ENCODE assay signal across 8 cellular contexts in genomic region chr2:29114514-29114840, GRCh38. TPM values are rescaled to one million over a fixed set of nuclear protein-coding genes. Genes with fewer than 3 reads are reported as not detected.
DNase-seq lines count a peak whose midpoint lies in the region; ATAC-seq and TF ChIP-seq lines count a peak whose summit lies in the region.

No MANE protein-coding gene starts in this region.

- TF ChIP-seq RAD21 in HCT116 (IDR thresholded peaks at IDR 0.05; ENCODE audit: low read depth), result no peak

- H3K9me3 ChIP-seq in HCT116 (ENCODE audit: control insufficient read depth in 1 of 2, insufficient read depth in 1 of 2, low read depth in 1 of 2, low read length in 2 of 2) (no peaks in the 10 kb centered on the region), Karpas-422 (ENCODE audit: low read length) (no peaks in the 10 kb centered on the region)

- H2AFZ ChIP-seq in HCT116 (ENCODE audit: low read depth, low read length, poor library complexity, severe bottlenecking) (no peak overlapping the region), Karpas-422 (ENCODE audit: low read length) (no peak overlapping the region)

- H3K27me3 Mint-ChIP-seq in activated CD4-positive, alpha-beta memory T cell treated with anti-CD3 and anti-CD28 coated beads for 36 hours, result peaks cover under 1% of the 10 kb centered on the region

- no peaks in the 10 kb centered on the region for H3K9me3 Mint-ChIP-seq in activated CD4-positive, alpha-beta memory T cell treated with anti-CD3 and anti-CD28 coated beads for 36 hours

- H3K9ac ChIP-seq in HCT116 (ENCODE audit: low read length) (peak overlapping the region; percentile 69), Karpas-422 (ENCODE audit: low read length) (no peak overlapping the region)

- peaks cover 48% of the 10 kb centered on the region for H3K4me1 Mint-ChIP-seq in activated CD4-positive, alpha-beta memory T cell treated with anti-CD3 and anti-CD28 coated beads for 36 hours (ENCODE audit: low read depth)

- ATAC-seq in HCT116 (no peak; the same call in 1 of the 2 replicates), sciatic nerve (peak; percentile 21), GM21390 (IDR thresholded peaks at IDR 0.05; ENCODE audit: unreplicated experiment) (no peak)

- H3K4me3 Mint-ChIP-seq in activated CD4-positive, alpha-beta memory T cell treated with anti-CD3 and anti-CD28 coated beads for 36 hours, result peak overlapping the region; percentile 75

- intact Hi-C loops in HCT116 (cut with micrococcal nuclease), result no loop called here
- intact Hi-C loops in activated CD4-positive, alpha-beta memory T cell treated with anti-CD3 and anti-CD28 coated beads for 36 hours (cut with micrococcal nuclease), result loop anchor here (10.0 kb wide), 1 partner anchor 1310 kb away; no protein-coding TSS in a partner anchor
- intact Hi-C loops in sciatic nerve (cut with DNase I), result loop anchor here (10.0 kb wide), 1 partner anchor 50 kb away; no protein-coding TSS in a partner anchor

- no peaks in the 10 kb centered on the region for H3K9me2 ChIP-seq in HCT116 (ENCODE audit: insufficient read depth)
- H3K9me2 ChIP-seq in Karpas-422 (replicated peaks; ENCODE audit: insufficient read depth, low read length), result no peaks in the 10 kb centered on the region

- H3K27me3 ChIP-seq in HCT116 (ENCODE audit: insufficient read depth, low read length) (no peaks in the 10 kb centered on the region), Karpas-422 (ENCODE audit: low read length) (no peaks in the 10 kb centered on the region)

- peaks cover 2% of the 10 kb centered on the region for H3K36me3 Mint-ChIP-seq in activated CD4-positive, alpha-beta memory T cell treated with anti-CD3 and anti-CD28 coated beads for 36 hours

- CTCF ChIA-PET in HCT116 (lab: Charles Lee), result no interaction called here
- CTCF ChIA-PET in activated CD4-positive, alpha-beta memory T cell treated with anti-CD3 and anti-CD28 coated beads for 36 hours (lab: Charles Lee), result no interaction called here

- TF ChIP-seq POLR2A in HCT116 (IDR thresholded peaks at IDR 0.05; ENCODE audit: borderline replicate concordance, extremely low read depth, insufficient read depth, insufficient read length), result no peak

- H3K4me1 ChIP-seq in HCT116 (ENCODE audit: control insufficient read depth in 1 of 2, insufficient read depth in 2 of 2, low read length in 2 of 2) (peaks cover 34 to 75% of the 10 kb centered on the region in 2 experiments), Karpas-422 (ENCODE audit: low read length) (peaks cover 5% of the 10 kb centered on the region)

- H4K20me1 ChIP-seq in HCT116 (ENCODE audit: insufficient read depth), result no peaks in the 10 kb centered on the region
- no peaks in the 10 kb centered on the region for H4K20me1 ChIP-seq in Karpas-422 (ENCODE audit: insufficient read depth, low read depth, low read length)

- BruUV-seq in HCT116 (replicated peaks; lab: Mats Ljungman, UMichigan), result TSS peak; percentile 25

- RAD21 ChIA-PET in HCT116 (lab: Charles Lee; ENCODE audit: low non-redundant PET in 1 of 2, low total read pairs in 2 of 2, uncharacterized antibody in 2 of 2, unreplicated experiment in 2 of 2), result no interaction called here

- H3K79me2 ChIP-seq in HCT116 (ENCODE audit: insufficient read depth, low read length), result peaks cover 29% of the 10 kb centered on the region
- H3K79me2 ChIP-seq in Karpas-422 (ENCODE audit: low read length), result no peaks in the 10 kb centered on the region

- peak overlapping the region; percentile 75 for H3K27ac Mint-ChIP-seq in activated CD4-positive, alpha-beta memory T cell treated with anti-CD3 and anti-CD28 coated beads for 36 hours

- H3K27ac ChIP-seq in HCT116 (ENCODE audit: low read depth, low read length) (peak overlapping the region; percentile 81), Karpas-422 (ENCODE audit: low read length) (no peak overlapping the region)

- H3K4me2 ChIP-seq in HCT116 (ENCODE audit: low read length), result peak overlapping the region; percentile 77
- H3K4me2 ChIP-seq in Karpas-422 (ENCODE audit: low read depth, low read length, poor library complexity, severe bottlenecking), result no peak overlapping the region

- POLR2A ChIA-PET in HCT116 (lab: Charles Lee), result interaction anchor here (1.1 to 2.5 kb wide), 2 partner anchors 8 to 15 kb away, joined by 4 to 14 read pairs; no protein-coding TSS in a partner anchor
- POLR2A ChIA-PET in activated CD4-positive, alpha-beta memory T cell treated with anti-CD3 and anti-CD28 coated beads for 36 hours (lab: Charles Lee), result interaction anchor here (7.5 kb wide), 1 partner anchor 15 kb away, joined by 49 read pairs; no protein-coding TSS in a partner anchor

- DNase-seq in HCT116 (ENCODE audit: low read depth, low spot score), result no peak
- DNase-seq in activated CD4-positive, alpha-beta memory T cell treated with anti-CD3 and anti-CD28 coated beads for 36 hours, result no peak
- DNase-seq in fibroblast of villous mesenchyme (ENCODE audit: low read depth), result no peak
- no peak for DNase-seq in sciatic nerve (ENCODE audit: low spot score)
- DNase-seq in Karpas-422, result no peak
- no peak for DNase-seq in stimulated activated CD4-positive, alpha-beta T cell treated with anti-CD3 and anti-CD28 coated beads, Interleukin-1b, Interleukin-23, amount 100 ng/mL, for 48 hours
- DNase-seq in COLO668 (lab: John Stamatoyannopoulos, UW; ENCODE audit: unreplicated experiment), result no peak

- TF ChIP-seq CTCF in HCT116 (IDR thresholded peaks at IDR 0.05 in 2 of 3, conservative IDR thresholded peaks at IDR 0.05 in 1 of 3; ENCODE audit: borderline replicate concordance in 1 of 3, insufficient read depth in 1 of 3, low read depth in 2 of 3, low read length in 2 of 3), result no peak
- no peak for TF ChIP-seq CTCF in fibroblast of villous mesenchyme (IDR thresholded peaks at IDR 0.05; ENCODE audit: insufficient read depth, low read depth, low read length)

- no peaks in the 10 kb centered on the region for H3K36me3 ChIP-seq in HCT116 (ENCODE audit: control insufficient read depth in 1 of 2, insufficient read depth in 2 of 2, low read length in 2 of 2)
- H3K36me3 ChIP-seq in Karpas-422 (ENCODE audit: insufficient read depth, low read length), result no peaks in the 10 kb centered on the region

- H3K4me3 ChIP-seq in HCT116 (replicated peaks in 1 of 2; ENCODE audit: low read depth in 1 of 2, low read length in 2 of 2) (peak overlapping the region; percentile 41 to 55), fibroblast of villous mesenchyme (ENCODE audit: low read depth, low read length) (peak overlapping the region; percentile 72), Karpas-422 (ENCODE audit: low read length) (no peak overlapping the region)

TF ChIP-seq in HCT116, 20 proteins besides CTCF, POLR2A, EP300 and RAD21:
- TF ChIP-seq ZFX (IDR thresholded peaks at IDR 0.05), result no peak
- no peak for TF ChIP-seq YY1 (IDR thresholded peaks at IDR 0.05; ENCODE audit: extremely low read depth, insufficient replicate concordance, low read depth, low read length)
- TF ChIP-seq POLR2AphosphoS5 (IDR thresholded peaks at IDR 0.05; ENCODE audit: low read depth, low read length), result no peak; the same call in 1 of the 2 replicates

RNA-seq across cellular contexts. Expression of gene CLIP4, which starts 0.7 kb away (rescaled TPM):
- total RNA-seq in HCT116 (2021; ENCODE audit: unreplicated experiment) (27.8 TPM), fibroblast of villous mesenchyme (61.5 and 107 TPM in 2 replicates), sciatic nerve (85.6 TPM)
- polyA plus RNA-seq in HCT116 (2012), result 16.1 and 16.8 TPM in 2 replicates
- total RNA-seq in activated CD4-positive, alpha-beta memory T cell treated with anti-CD3 and anti-CD28 coated beads for 36 hours, result 10 to 100 TPM; 26.5 to 27.9 TPM
- not detected in 2 replicates for total RNA-seq in Karpas-422 (2014; rRNA removed; shearing (Covaris generic); ENCODE audit: low replicate concordance)

RNA-seq across cellular contexts. Expression of gene PCARE, which starts 40.2 kb away (rescaled TPM):
- total RNA-seq in HCT116 (2021; ENCODE audit: unreplicated experiment) (not detected), fibroblast of villous mesenchyme (not detected in 2 replicates), sciatic nerve (0.53 TPM)
- not detected in 2 replicates for polyA plus RNA-seq in HCT116 (2012)
- not detected for total RNA-seq in activated CD4-positive, alpha-beta memory T cell treated with anti-CD3 and anti-CD28 coated beads for 36 hours
- not detected in 2 replicates for total RNA-seq in Karpas-422 (2014; rRNA removed; shearing (Covaris generic); ENCODE audit: low replicate concordance)

Comparison
In these comparisons a context has a peak if more than half of its experiments do, and no peak if none do; other contexts are left out.
1. RNA of gene CLIP4, which starts 0.7 kb away (total RNA-seq): 61.5 to 107 TPM in fibroblast of villous mesenchyme, 85.6 TPM in sciatic nerve (single experiment), 26.5 to 27.9 TPM in activated CD4-positive, alpha-beta memory T cell treated with anti-CD3 and anti-CD28 coated beads for 36 hours and 27.8 TPM in HCT116 (single experiment); not detected in Karpas-422; every median in the first group is over 10 times any median in the second.